In the genomic region with DNA sequence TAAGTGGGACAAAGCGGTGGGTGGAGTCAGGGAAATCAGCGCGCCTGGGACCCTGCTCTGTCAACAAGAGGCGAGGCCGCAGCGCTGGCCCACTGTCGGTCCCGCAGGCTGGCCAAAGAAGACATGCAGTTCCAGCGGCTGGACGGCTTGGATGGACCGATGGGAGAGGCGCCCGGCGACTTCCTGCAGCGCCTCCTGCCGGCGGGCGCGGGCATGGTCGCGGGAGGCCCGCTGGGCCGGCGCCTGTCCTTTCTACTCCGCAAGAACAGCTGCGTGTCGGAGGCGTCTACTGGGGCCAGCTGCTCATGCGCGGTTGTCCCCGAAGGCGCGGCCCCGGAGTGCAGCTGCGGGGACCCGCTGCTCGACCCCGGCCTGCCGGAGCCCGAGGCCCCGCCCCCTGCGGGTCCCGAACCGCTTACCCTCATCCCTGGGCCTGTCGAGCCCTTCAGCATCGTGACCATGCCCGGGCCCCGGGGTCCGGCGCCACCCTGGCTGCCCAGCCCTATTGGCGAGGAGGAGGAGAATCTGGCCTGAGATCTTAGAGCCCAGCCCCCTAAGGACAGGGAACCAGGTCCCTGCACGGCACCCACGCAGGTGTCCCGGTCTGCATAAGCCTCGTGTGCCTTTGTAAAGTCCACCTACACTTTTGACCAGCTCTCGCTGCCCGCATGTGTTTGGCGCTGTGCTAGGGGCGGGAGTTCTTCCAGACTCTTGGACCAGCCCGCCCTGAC, we compare ENCODE assay signal across 9 cellular contexts. TPM values are rescaled to one million over a fixed set of nuclear protein-coding genes. Genes with fewer than 3 reads are reported as not detected.
DNase-seq lines count a peak whose midpoint lies in the region; ATAC-seq and TF ChIP-seq lines count a peak whose summit lies in the region.
"Had no signal": no experiment of that assay in that cellular context is flagged by ENCODE, and none has a peak within 500 bp of the region (broad histone marks: within the 10 kb centered on the region; RNA-seq: fewer than 3 reads in every experiment).

No MANE protein-coding gene starts in this region.

- H3K36me3 ChIP-seq in GM23248 (ENCODE audit: low read depth) = no peaks in the 10 kb centered on the region

- no peaks in the 10 kb centered on the region for H3K27me3 ChIP-seq in GM23248 (replicated peaks; ENCODE audit: insufficient read depth)

- no peaks in the 10 kb centered on the region for H3K4me1 ChIP-seq in GM23248 (ENCODE audit: insufficient read depth)

- WGBS in GM23248 (ENCODE audit: low coverage in 1 of 2, low lambda C conversion rate in 2 of 2, missing lambda C conversion rate in 2 of 2), 2 experiments = 6 to 7% methylated on average over 58 to 60 of the region's 60 CpGs

- POLR2A ChIA-PET in AG04449 (lab: Yijun Ruan, JAX) = interaction anchor here (0.6 to 1.2 kb wide), 6 partner anchors 8 to 34 kb away, joined by 3 to 4 read pairs (median 4); partner anchors contain the start of genes GET3 and JUNB
- POLR2A ChIA-PET in activated CD4-positive, alpha-beta memory T cell treated with anti-CD3 and anti-CD28 coated beads for 36 hours (lab: Charles Lee) = interaction anchor here (1.3 to 1.4 kb wide), 2 partner anchors 24 to 39 kb away, joined by 3 to 5 read pairs; no protein-coding TSS in a partner anchor

- no peaks in the 10 kb centered on the region for H4K20me1 ChIP-seq in GM23248 (ENCODE audit: insufficient read depth)

- H3K9me2 ChIP-seq in GM23248 (ENCODE audit: insufficient read depth) = no peaks in the 10 kb centered on the region

- H3K79me2 ChIP-seq in GM23248 (ENCODE audit: insufficient read depth) = no peaks in the 10 kb centered on the region

- ATAC-seq in effector memory CD8-positive, alpha-beta T cell (replicated peaks) = peak; percentile 84
- ATAC-seq in HG02610 (IDR thresholded peaks at IDR 0.05; ENCODE audit: unreplicated experiment) = no peak

- peaks cover 12% of the 10 kb centered on the region for H3F3A ChIP-seq in GM23248 (ENCODE audit: insufficient read depth)

- in situ Hi-C loops in GM23248 (cut with MboI) = no loop called here

- DNase-seq in AG04449 (ENCODE audit: low read depth, low spot score) = no peak
- peak; percentile 87 for DNase-seq in GM23248
- DNase-seq in NCI-H748 (lab: John Stamatoyannopoulos, UW; ENCODE audit: unreplicated experiment) = peak; percentile 74
- peak; percentile 78 for DNase-seq in activated CD4-positive, alpha-beta memory T cell treated with anti-CD3 and anti-CD28 coated beads for 36 hours
- DNase-seq in effector memory CD8-positive, alpha-beta T cell = peak; percentile 58 to 66 (median 58)
- peak; percentile 58 for DNase-seq in medulla oblongata (ENCODE audit: extremely low spot score)
- peak; percentile 63 to 64 for DNase-seq in stimulated activated CD8-positive, alpha-beta memory T cell treated with anti-CD3 and anti-CD28 coated beads, Interleukin-15, amount 100 ng/mL, for 48 hours (ENCODE audit: low read depth in 2 of 2)

- H3K36me3 Mint-ChIP-seq in activated CD4-positive, alpha-beta memory T cell treated with anti-CD3 and anti-CD28 coated beads for 36 hours = no peaks in the 10 kb centered on the region
- H3K36me3 Mint-ChIP-seq in effector memory CD8-positive, alpha-beta T cell (ENCODE audit: insufficient read depth) = peaks cover 2% of the 10 kb centered on the region

- H2AFZ ChIP-seq in GM23248 = peak overlapping the region; percentile 79

- H3K9me3 ChIP-seq in GM23248 (ENCODE audit: low read depth) = no peaks in the 10 kb centered on the region

- H3K27ac ChIP-seq in GM23248 = no peak overlapping the region

- intact Hi-C loops in activated CD4-positive, alpha-beta memory T cell treated with anti-CD3 and anti-CD28 coated beads for 36 hours (cut with micrococcal nuclease) = loop anchor here (1.0 kb wide), 2 partner anchors 40 to 81 kb away; no protein-coding TSS in a partner anchor

- peaks cover 11% of the 10 kb centered on the region for H3K27me3 Mint-ChIP-seq in activated CD4-positive, alpha-beta memory T cell treated with anti-CD3 and anti-CD28 coated beads for 36 hours
- H3K27me3 Mint-ChIP-seq in effector memory CD8-positive, alpha-beta T cell = peaks cover 19 to 46% of the 10 kb centered on the region in 2 donors

- no peak overlapping the region for H3K27ac Mint-ChIP-seq in activated CD4-positive, alpha-beta memory T cell treated with anti-CD3 and anti-CD28 coated beads for 36 hours
- no peak overlapping the region for H3K27ac Mint-ChIP-seq in effector memory CD8-positive, alpha-beta T cell

- TF ChIP-seq CTCF in AG04449 (IDR thresholded peaks at IDR 0.05; ENCODE audit: insufficient read depth, low read length, missing control alignments) = peak; percentile 82

- no peaks in the 10 kb centered on the region for H3K9me3 Mint-ChIP-seq in activated CD4-positive, alpha-beta memory T cell treated with anti-CD3 and anti-CD28 coated beads for 36 hours
- H3K9me3 Mint-ChIP-seq in effector memory CD8-positive, alpha-beta T cell = no peaks in the 10 kb centered on the region

- H3K4me3 Mint-ChIP-seq in activated CD4-positive, alpha-beta memory T cell treated with anti-CD3 and anti-CD28 coated beads for 36 hours = peak overlapping the region; percentile 48
- H3K4me3 Mint-ChIP-seq in effector memory CD8-positive, alpha-beta T cell = peak overlapping the region in 1 of 2 donors; percentile 4

- CTCF ChIA-PET in AG04449 (lab: Yijun Ruan, JAX) = interaction anchor here (0.7 to 31.4 kb wide), 28 partner anchors 5 to 193 kb away, joined by 3 to 1565 read pairs (median 6); partner anchors contain the start of genes BEST2, DNASE2, FBXW9 and GET3
- CTCF ChIA-PET in activated CD4-positive, alpha-beta memory T cell treated with anti-CD3 and anti-CD28 coated beads for 36 hours (lab: Charles Lee) = interaction anchor here (0.5 to 15.7 kb wide), 36 partner anchors 11 to 208 kb away, joined by 3 to 636 read pairs (median 5); partner anchors contain the start of genes DHPS, FBXW9, GCDH and GET3

- H3K4me3 ChIP-seq in AG04449 (ENCODE audit: low read depth, low read length) (peak overlapping the region; percentile 50), GM23248 (peak overlapping the region; percentile 65)

- peaks cover 4% of the 10 kb centered on the region for H3K4me1 Mint-ChIP-seq in activated CD4-positive, alpha-beta memory T cell treated with anti-CD3 and anti-CD28 coated beads for 36 hours (ENCODE audit: low read depth)
- H3K4me1 Mint-ChIP-seq in effector memory CD8-positive, alpha-beta T cell (ENCODE audit: low read depth in 2 of 2) = peaks cover 3 to 4% of the 10 kb centered on the region in 2 donors

- peak overlapping the region; percentile 70 for H3K4me2 ChIP-seq in GM23248 (ENCODE audit: unreplicated experiment)

- H3K9ac ChIP-seq in GM23248 = peak overlapping the region; percentile 64

RNA-seq across cellular contexts. Expression of gene BEST2, which starts 6.1 kb away (rescaled TPM):
- not detected in 2 replicates for total RNA-seq in GM23248 (2014; rRNA removed; shearing (Covaris generic))
- not detected in 2 replicates for polyA plus RNA-seq in GM23248 (2016; fragmentation: Nextera tagmentation; extraction: Ambion mirVana)
- not detected for total RNA-seq in activated CD4-positive, alpha-beta memory T cell treated with anti-CD3 and anti-CD28 coated beads for 36 hours
- total RNA-seq: subcutaneous adipose tissue had no signal

RNA-seq across cellular contexts. Expression of gene HOOK2, which starts 17.6 kb away (rescaled TPM):
- 17.1 TPM in 2 replicates for total RNA-seq in GM23248 (2014; rRNA removed; shearing (Covaris generic))
- 11.8 and 12.4 TPM in 2 replicates for polyA plus RNA-seq in GM23248 (2016; fragmentation: Nextera tagmentation; extraction: Ambion mirVana)
- total RNA-seq in activated CD4-positive, alpha-beta memory T cell treated with anti-CD3 and anti-CD28 coated beads for 36 hours = 10 to 100 TPM; 20.2 to 22.2 TPM

RNA-seq across cellular contexts. Expression of gene GET3, which starts 20.4 kb away (rescaled TPM):
- total RNA-seq in GM23248 (2014; rRNA removed; shearing (Covaris generic)) = 81.3 and 110 TPM in 2 replicates
- polyA plus RNA-seq in GM23248 (2016; fragmentation: Nextera tagmentation; extraction: Ambion mirVana) = 106 and 111 TPM in 2 replicates
- total RNA-seq in activated CD4-positive, alpha-beta memory T cell treated with anti-CD3 and anti-CD28 coated beads for 36 hours = 10 to 100 TPM; 54.2 TPM

RNA-seq across cellular contexts. Expression of gene TRIR, which starts 23.2 kb away (rescaled TPM):
- 202 and 210 TPM in 2 replicates for total RNA-seq in GM23248 (2014; rRNA removed; shearing (Covaris generic))
- 162 and 170 TPM in 2 replicates for polyA plus RNA-seq in GM23248 (2016; fragmentation: Nextera tagmentation; extraction: Ambion mirVana)
- 100 to 1,000 TPM; 167 to 182 TPM for total RNA-seq in activated CD4-positive, alpha-beta memory T cell treated with anti-CD3 and anti-CD28 coated beads for 36 hours

RNA-seq across cellular contexts. Expression of gene JUNB, which starts 33.6 kb away (rescaled TPM):
- total RNA-seq in GM23248 (2014; rRNA removed; shearing (Covaris generic)) = 159 and 195 TPM in 2 replicates
- polyA plus RNA-seq in GM23248 (2016; fragmentation: Nextera tagmentation; extraction: Ambion mirVana) = 95.1 and 96.2 TPM in 2 replicates
- 100 to 1,000 TPM; 409 to 411 TPM for total RNA-seq in activated CD4-positive, alpha-beta memory T cell treated with anti-CD3 and anti-CD28 coated beads for 36 hours
